ENCODE assay signal across 19 cellular contexts in the genomic region with DNA sequence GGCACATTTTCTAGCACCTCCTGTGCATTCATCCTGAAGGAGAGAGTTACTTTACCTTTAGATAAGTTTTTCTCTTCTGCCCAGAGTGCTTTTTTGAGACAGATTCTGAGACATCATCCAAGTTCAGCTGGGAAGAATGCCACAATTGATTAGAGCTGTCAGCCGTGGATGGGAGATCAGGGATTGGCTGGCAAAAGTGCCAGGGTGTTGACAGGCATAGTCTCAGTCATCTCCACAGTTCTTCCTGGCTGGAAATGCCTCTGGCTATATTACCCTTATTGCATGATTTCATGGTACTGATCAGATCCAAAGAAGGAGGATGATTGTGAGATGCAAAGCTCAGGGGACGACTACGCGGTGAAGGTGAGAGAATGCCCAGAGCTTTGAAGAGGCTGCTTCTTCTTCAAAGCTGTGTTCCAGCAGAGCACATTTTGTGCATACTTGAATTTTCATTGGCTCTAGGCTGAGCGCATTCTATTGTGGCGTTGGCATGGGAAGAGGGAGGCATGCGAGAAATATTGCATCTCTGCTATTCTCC.
DNase-seq lines count a peak whose midpoint lies in the region; TF ChIP-seq lines count a peak whose summit lies in the region.
"Had no signal": no experiment of that assay in that cellular context is flagged by ENCODE, and none has a peak within 500 bp of the region (broad histone marks: within the 10 kb centered on the region; RNA-seq: fewer than 3 reads in every experiment).

No MANE protein-coding gene starts in this region.

- H3K4me3 ChIP-seq in coronary artery, result no peak overlapping the region
- no peak overlapping the region for H3K4me3 ChIP-seq in transverse colon
- H3K4me3 ChIP-seq: A549; BLaER1 treated with 17β-estradiol and CSF1 and Interleukin-3, amounts not matched to agents 10 nM and 100 nM had no signal

- H3K27me3 ChIP-seq in transverse colon, result no peaks in the 10 kb centered on the region
- H3K27me3 ChIP-seq: BLaER1 treated with 17β-estradiol and CSF1 and Interleukin-3, amounts not matched to agents 10 nM and 100 nM had no signal

- H3K9me3 Mint-ChIP-seq in osteocyte (ENCODE audit: unreplicated experiment), result peaks cover 3% of the 10 kb centered on the region
- H3K9me3 Mint-ChIP-seq: CD8-positive, alpha-beta T cell; IgD-negative memory B cell had no signal

- H3K9me3 ChIP-seq in transverse colon, result no peaks in the 10 kb centered on the region
- H3K9me3 ChIP-seq: A549; BLaER1 treated with 17β-estradiol and CSF1 and Interleukin-3, amounts not matched to agents 10 nM and 100 nM had no signal

- H3K4me1 ChIP-seq in transverse colon, result no peaks in the 10 kb centered on the region
- H3K4me1 ChIP-seq: A549; BLaER1 treated with 17β-estradiol and CSF1 and Interleukin-3, amounts not matched to agents 10 nM and 100 nM had no signal

- H3K27me3 Mint-ChIP-seq in osteocyte (ENCODE audit: unreplicated experiment), result no peaks in the 10 kb centered on the region
- H3K27me3 Mint-ChIP-seq: IgD-negative memory B cell had no signal

- intact Hi-C loops in transverse colon (cut with DNase I; ENCODE audit: low total_unique reads), result no loop called here

- H3K4me1 Mint-ChIP-seq in osteocyte (ENCODE audit: unreplicated experiment), result peaks cover 18% of the 10 kb centered on the region
- H3K4me1 Mint-ChIP-seq: IgD-negative memory B cell had no signal

- no peak overlapping the region for H3K4me3 Mint-ChIP-seq in osteocyte (ENCODE audit: unreplicated experiment)
- H3K4me3 Mint-ChIP-seq: CD8-positive, alpha-beta T cell; IgD-negative memory B cell had no signal

- no peak for TF ChIP-seq POLR2A in transverse colon (IDR thresholded peaks at IDR 0.05)

- DNase-seq in Ammon's horn (ENCODE audit: low spot score) (peak; percentile 21), NCI-H446 (lab: John Stamatoyannopoulos, UW) (peak; percentile 76 to 80), coronary artery (ENCODE audit: low spot score) (no peak), occipital lobe (lab: John Stamatoyannopoulos, UW) (peak; percentile 7), osteocyte (ENCODE audit: extremely low spot score, unreplicated experiment) (no peak), GOT3 (lab: John Stamatoyannopoulos, UW) (no peak), transverse colon (no peak)
- DNase-seq: Calu3; CD8-positive, alpha-beta T cell; Karpas-422; MM.1S; NCI-H1092; NCI-H146; NCI-H2029 treated with DMSO at 0.1 percent for 48 hours; NCI-H2171; NK-92 treated with Interleukin-12 subunit alpha and Interleukin-12 subunit beta, amount 100 ng/mL, for 24 hours had no signal

- H3K36me3 ChIP-seq in transverse colon, result no peaks in the 10 kb centered on the region
- H3K36me3 ChIP-seq: BLaER1 treated with 17β-estradiol and CSF1 and Interleukin-3, amounts not matched to agents 10 nM and 100 nM had no signal

- H3K27ac ChIP-seq in coronary artery (peak overlapping the region; percentile 59 to 85), transverse colon (no peak overlapping the region)
- H3K27ac ChIP-seq: A549; BLaER1 treated with 17β-estradiol and CSF1 and Interleukin-3, amounts not matched to agents 10 nM and 100 nM had no signal

- H3K27ac Mint-ChIP-seq in osteocyte (ENCODE audit: unreplicated experiment), result no peak overlapping the region
- H3K27ac Mint-ChIP-seq: CD8-positive, alpha-beta T cell; IgD-negative memory B cell had no signal

- TF ChIP-seq EP300 in transverse colon (IDR thresholded peaks at IDR 0.05; ENCODE audit: low read depth), result no peak

- TF ChIP-seq CTCF in coronary artery (IDR thresholded peaks at IDR 0.05) (no peak), osteocyte (IDR thresholded peaks at IDR 0.05) (no peak), transverse colon (IDR thresholded peaks at IDR 0.05) (no peak)

- peaks cover 2% of the 10 kb centered on the region for H3K36me3 Mint-ChIP-seq in osteocyte (ENCODE audit: unreplicated experiment)
- H3K36me3 Mint-ChIP-seq: CD8-positive, alpha-beta T cell; IgD-negative memory B cell had no signal

- in situ Hi-C loops in transverse colon (cut with MboI; ENCODE audit: low pct_ligation_motif_present in 1 of 4, low pct_unique_long_range_greater_than_20kb in 1 of 4, low sequenced_read_pairs in 3 of 4), result no loop called here

- 80% methylated on average over 7 of the region's 7 CpGs; no CpG with 5 or more reads in 1 of the 2 donors for WGBS in transverse colon (ENCODE audit: low coverage in 1 of 2), 2 donors

Comparison
In these comparisons a context has a peak if more than half of its experiments do, and no peak if none do; other contexts are left out.
1. DNase-seq: peak in Ammon's horn (single experiment), NCI-H446 (2 of 2) and occipital lobe (single experiment); none in coronary artery (single experiment), osteocyte (single experiment), GOT3 (single experiment) and transverse colon (single experiment).
2. H3K27ac ChIP-seq: peak in coronary artery (2 of 2); none in transverse colon (0 of 4).